In the genomic region with DNA sequence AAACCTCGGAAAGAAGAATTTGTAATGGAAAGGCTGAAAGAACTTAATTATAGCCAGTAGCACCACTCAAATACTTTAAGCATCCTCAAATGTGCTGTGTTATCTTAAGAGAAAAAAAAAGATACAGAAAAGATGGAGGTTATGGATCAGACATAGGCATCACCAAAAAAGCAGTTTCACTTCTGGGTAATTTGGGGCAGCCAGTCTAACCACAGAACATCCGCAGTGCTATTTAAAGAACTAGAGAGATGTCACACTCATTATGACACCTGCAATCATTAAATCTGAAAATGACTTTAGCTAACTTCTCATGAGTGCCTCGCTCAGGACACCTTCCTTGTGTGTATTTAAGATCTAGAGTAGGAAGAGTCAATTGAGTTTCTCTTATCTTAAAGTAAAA, we compare ENCODE assay signal across 7 cellular contexts.
A peak's percentile ranks its signal among the peaks of the same experiment; 100 is the strongest.
DNase-seq lines count a peak whose midpoint lies in the region; ATAC-seq and TF ChIP-seq lines count a peak whose summit lies in the region.

No MANE protein-coding gene starts in this region.

- H3K4me3 ChIP-seq in heart right ventricle, result no peak overlapping the region

- peak; percentile 92 for ATAC-seq in HG02885 (IDR thresholded peaks at IDR 0.05; ENCODE audit: poor library complexity, unreplicated experiment)
- ATAC-seq in heart right ventricle, result no peak
- no peak for ATAC-seq in Right ventricle myocardium inferior

- H3K27ac ChIP-seq in heart right ventricle, result no peak overlapping the region

- whole genome bisulfite sequencing in heart right ventricle, 2 donors, result 63 to 78% methylated on average over 3 of the region's 3 CpGs

- intact Hi-C loops in heart right ventricle (cut with DNase I) (no loop called here), Right ventricle myocardium inferior (cut with DNase I) (no loop called here)

- H3K27me3 ChIP-seq in heart right ventricle, result no peaks in the 10 kb centered on the region

- H3K4me1 ChIP-seq in heart right ventricle, result peaks cover 0 to 10% (median 0%) of the 10 kb centered on the region in 9 donors

- H3K36me3 ChIP-seq in heart right ventricle, result no peaks in the 10 kb centered on the region

- DNase-seq in GM19238 (ENCODE audit: insufficient read length, low spot score) (peak; percentile 16), RPMI8226 (peak; percentile 58), heart right ventricle (no peak), Right ventricle myocardium inferior (ENCODE audit: missing footprints) (no peak), COLO668 (lab: John Stamatoyannopoulos, UW; ENCODE audit: unreplicated experiment) (no peak)
- DNase-seq in stimulated activated CD4-positive, alpha-beta T cell treated with anti-CD3 and anti-CD28 coated beads, TNF-alpha, amount 100 ng/mL, for 48 hours (ENCODE audit: low read depth in 3 of 3), result peak; percentile 4 to 28 (median 22)

- no peak for TF ChIP-seq CTCF in heart right ventricle (IDR thresholded peaks at IDR 0.05)

- no peaks in the 10 kb centered on the region for H3K9me3 ChIP-seq in heart right ventricle

Comparison
In these comparisons a context has a peak if more than half of its experiments do, and no peak if none do; other contexts are left out.
1. DNase-seq: peak in GM19238 (single experiment), RPMI8226 (single experiment) and stimulated activated CD4-positive, alpha-beta T cell treated with anti-CD3 and anti-CD28 coated beads, TNF-alpha, amount 100 ng/mL, for 48 hours (3 of 3); none in heart right ventricle (0 of 2), Right ventricle myocardium inferior (single experiment) and COLO668 (single experiment).